ENCODE assay signal across 8 cellular contexts in genomic region chr7:149662591-149663095, GRCh38.
DNase-seq lines count a peak whose midpoint lies in the region; TF ChIP-seq lines count a peak whose summit lies in the region.
"Had no signal": no experiment of that assay in that cellular context is flagged by ENCODE, and none has a peak within 500 bp of the region (broad histone marks: within the 10 kb centered on the region; RNA-seq: fewer than 3 reads in every experiment).

No MANE protein-coding gene starts in this region.

- peak; percentile 68 for TF ChIP-seq CTCF in GM12874 (IDR thresholded peaks at IDR 0.05; ENCODE audit: insufficient read depth, low read depth, low read length)

- DNase-seq in HCEC 1CT (peak; percentile 43), NCI-H2029 (lab: John Stamatoyannopoulos, UW) (peak; percentile 9), ecto neural progenitor cell (ENCODE audit: low spot score) (peak; percentile 80), mesendoderm (peak; percentile 95)
- DNase-seq in activated CD4-positive, alpha-beta T cell treated with anti-CD3 and anti-CD28 coated beads, Interleukin-2, amount 10 ng/mL, durations not matched to agents 24 days and 14 days, result peak; percentile 90
- DNase-seq in stimulated activated CD8-positive, alpha-beta memory T cell treated with anti-CD3 and anti-CD28 coated beads, Interleukin-7, amount 100 ng/mL, for 24 hours (ENCODE audit: low read depth), result peak; percentile 34

- no peak overlapping the region for H4K5ac ChIP-seq in mesendoderm (ENCODE audit: low read length)

- H2BK120ac ChIP-seq in mesendoderm (ENCODE audit: low read depth, low read length), result no peak overlapping the region

- H3K4ac ChIP-seq in mesendoderm (ENCODE audit: low read depth, low read length), result no peak overlapping the region

- H2BK5ac ChIP-seq in mesendoderm (ENCODE audit: low read length), result no peak overlapping the region

- no peak overlapping the region for H2BK15ac ChIP-seq in mesendoderm (replicated peaks; ENCODE audit: low read depth)

- no peak overlapping the region for H3K4me2 ChIP-seq in mesendoderm (ENCODE audit: low read length)

- no peak overlapping the region for H4K8ac ChIP-seq in mesendoderm (ENCODE audit: low read depth, low read length)

- no peaks in the 10 kb centered on the region for H3K4me1 Mint-ChIP-seq in activated CD4-positive, alpha-beta T cell treated with anti-CD3 and anti-CD28 coated beads, Interleukin-2, amount 10 ng/mL, durations not matched to agents 24 days and 14 days

- no peaks in the 10 kb centered on the region for H3K36me3 Mint-ChIP-seq in activated CD4-positive, alpha-beta T cell treated with anti-CD3 and anti-CD28 coated beads, Interleukin-2, amount 10 ng/mL, durations not matched to agents 24 days and 14 days (ENCODE audit: low read depth)

- no peak overlapping the region for H3K4me3 ChIP-seq in mesendoderm (ENCODE audit: low read length)
- H3K4me3 ChIP-seq: skin epidermis had no signal

- H3K27ac ChIP-seq in mesendoderm (ENCODE audit: low read depth, low read length), result no peak overlapping the region
- H3K27ac ChIP-seq: skin epidermis had no signal

- no peaks in the 10 kb centered on the region for H3K9me3 Mint-ChIP-seq in activated CD4-positive, alpha-beta T cell treated with anti-CD3 and anti-CD28 coated beads, Interleukin-2, amount 10 ng/mL, durations not matched to agents 24 days and 14 days

- intact Hi-C loops in activated CD4-positive, alpha-beta T cell treated with anti-CD3 and anti-CD28 coated beads, Interleukin-2, amount 10 ng/mL, durations not matched to agents 24 days and 14 days (cut with micrococcal nuclease), result loop anchor here (1.0 kb wide), 1 partner anchor 80 kb away; no protein-coding TSS in a partner anchor

- WGBS in mesendoderm (ENCODE audit: extremely low coverage, insufficient coverage, low lambda C conversion rate), result no CpG with 5 or more reads among the region's 5 CpGs

- H3K4me3 Mint-ChIP-seq in activated CD4-positive, alpha-beta T cell treated with anti-CD3 and anti-CD28 coated beads, Interleukin-2, amount 10 ng/mL, durations not matched to agents 24 days and 14 days, result no peak overlapping the region

- peak overlapping the region; percentile 38 for H3K56ac ChIP-seq in mesendoderm (ENCODE audit: low read length)

- H3K18ac ChIP-seq in mesendoderm (ENCODE audit: low read length), result no peak overlapping the region

- no peaks in the 10 kb centered on the region for H3K79me2 ChIP-seq in mesendoderm (ENCODE audit: control insufficient read depth, insufficient read depth, low read length)

- no peaks in the 10 kb centered on the region for H3K36me3 ChIP-seq in mesendoderm (ENCODE audit: control insufficient read depth, insufficient read depth, low read length)

- no peak overlapping the region for H3K27ac Mint-ChIP-seq in activated CD4-positive, alpha-beta T cell treated with anti-CD3 and anti-CD28 coated beads, Interleukin-2, amount 10 ng/mL, durations not matched to agents 24 days and 14 days

- H3K79me1 ChIP-seq in mesendoderm (ENCODE audit: low read length), result no peaks in the 10 kb centered on the region

- H3K4me1 ChIP-seq in mesendoderm (ENCODE audit: control insufficient read depth, low read depth, low read length), result no peaks in the 10 kb centered on the region

- peaks cover 42% of the 10 kb centered on the region for H3K27me3 Mint-ChIP-seq in activated CD4-positive, alpha-beta T cell treated with anti-CD3 and anti-CD28 coated beads, Interleukin-2, amount 10 ng/mL, durations not matched to agents 24 days and 14 days

- H3K9ac ChIP-seq in mesendoderm (ENCODE audit: low read length), result peak overlapping the region; percentile 32

- H3K27me3 ChIP-seq in mesendoderm (ENCODE audit: insufficient read depth, low read length, poor library complexity), result no peaks in the 10 kb centered on the region

- no peak overlapping the region for H2AK5ac ChIP-seq in mesendoderm (ENCODE audit: low read length)

- no peak overlapping the region for H3K23ac ChIP-seq in mesendoderm (ENCODE audit: low read length)

Comparison
In these comparisons a context has a peak if more than half of its experiments do, and no peak if none do; other contexts are left out.
1. DNase-seq: peak in every context shown above with its lines; median percentile 95 in mesendoderm; 90 in activated CD4-positive, alpha-beta T cell treated with anti-CD3 and anti-CD28 coated beads, Interleukin-2, amount 10 ng/mL, durations not matched to agents 24 days and 14 days; 80 in ecto neural progenitor cell; 43 in HCEC 1CT; 34 in stimulated activated CD8-positive, alpha-beta memory T cell treated with anti-CD3 and anti-CD28 coated beads, Interleukin-7, amount 100 ng/mL, for 24 hours; 9 in NCI-H2029.